ENCODE assay signal across 13 cellular contexts in the genomic region with DNA sequence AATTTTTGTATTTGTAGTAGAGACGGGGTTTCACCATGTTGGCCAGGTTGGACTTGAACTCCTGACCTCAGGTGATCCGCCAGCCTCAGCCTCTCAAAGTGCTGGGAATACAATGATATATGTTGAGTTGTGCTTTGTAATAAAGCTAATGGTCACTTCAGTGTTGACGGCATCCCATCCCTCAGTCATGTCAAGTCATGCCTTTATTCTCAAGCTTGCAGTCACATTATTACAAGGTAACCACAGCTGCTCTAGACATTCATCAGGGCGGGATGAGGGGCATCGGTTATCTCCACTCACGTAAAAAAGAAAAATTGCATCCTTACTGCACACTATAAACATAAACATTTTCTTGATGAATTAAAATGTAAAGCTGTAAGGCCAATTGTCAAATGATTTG. TPM values are rescaled to one million over a fixed set of nuclear protein-coding genes. Genes with fewer than 3 reads are reported as not detected.
DNase-seq lines count a peak whose midpoint lies in the region; ATAC-seq, FAIRE-seq and TF ChIP-seq lines count a peak whose summit lies in the region.
"Had no signal": no experiment of that assay in that cellular context is flagged by ENCODE, and none has a peak within 500 bp of the region (broad histone marks: within the 10 kb centered on the region; RNA-seq: fewer than 3 reads in every experiment).

No MANE protein-coding gene starts in this region.

- no peaks in the 10 kb centered on the region for H3K4me1 Mint-ChIP-seq in activated CD8-positive, alpha-beta memory T cell treated with anti-CD3 and anti-CD28 coated beads, Interleukin-2, amount 10 ng/mL, durations not matched to agents 7 days and 5 days
- H3K4me1 Mint-ChIP-seq: CD4-positive, CD25-positive, alpha-beta regulatory T cell had no signal

- no peak overlapping the region for H3K27ac ChIP-seq in IMR-90 (ENCODE audit: insufficient read depth, low read length)
- H3K27ac ChIP-seq in RWPE2 (ENCODE audit: poor library complexity, severe bottlenecking) = peak overlapping the region; percentile 92
- peak overlapping the region; percentile 92 for H3K27ac ChIP-seq in epithelial cell of prostate
- no peak overlapping the region for H3K27ac ChIP-seq in kidney (ENCODE audit: low read depth in 2 of 2, low read length in 2 of 2)
- H3K27ac ChIP-seq: BLaER1 treated with 17β-estradiol and CSF1 and Interleukin-3, amounts not matched to agents 10 nM and 100 nM; GM23248; HL-60 had no signal

- no peaks in the 10 kb centered on the region for H3K36me3 Mint-ChIP-seq in activated CD8-positive, alpha-beta memory T cell treated with anti-CD3 and anti-CD28 coated beads, Interleukin-2, amount 10 ng/mL, durations not matched to agents 7 days and 5 days
- H3K36me3 Mint-ChIP-seq: CD4-positive, CD25-positive, alpha-beta regulatory T cell had no signal

- H3K27ac Mint-ChIP-seq in activated CD8-positive, alpha-beta memory T cell treated with anti-CD3 and anti-CD28 coated beads, Interleukin-2, amount 10 ng/mL, durations not matched to agents 7 days and 5 days = no peak overlapping the region
- H3K27ac Mint-ChIP-seq: CD4-positive, CD25-positive, alpha-beta regulatory T cell had no signal

- 80% methylated on average over 1 of the region's 6 CpGs; no CpG with 5 or more reads in 1 of the 2 experiments for WGBS in IMR-90 (ENCODE audit: extremely low coverage in 2 of 2, insufficient read length in 1 of 2), 2 experiments

- H3K18ac ChIP-seq in IMR-90 (ENCODE audit: low read depth, low read length) = no peak overlapping the region

- H3K27me3 Mint-ChIP-seq in activated CD8-positive, alpha-beta memory T cell treated with anti-CD3 and anti-CD28 coated beads, Interleukin-2, amount 10 ng/mL, durations not matched to agents 7 days and 5 days = no peaks in the 10 kb centered on the region
- H3K27me3 Mint-ChIP-seq: CD4-positive, CD25-positive, alpha-beta regulatory T cell had no signal

- no peak overlapping the region for H2AK5ac ChIP-seq in IMR-90 (ENCODE audit: low read depth, low read length)

- intact Hi-C loops in IMR-90 (cut with micrococcal nuclease) = no loop called here
- intact Hi-C loops in kidney (cut with DNase I) = no loop called here

- H4K91ac ChIP-seq in IMR-90 (ENCODE audit: insufficient read depth, low read depth, low read length) = no peak overlapping the region

- no peaks in the 10 kb centered on the region for H3K79me1 ChIP-seq in IMR-90 (ENCODE audit: low read depth in 1 of 2, low read length in 2 of 2)

- FAIRE-seq in kidney (lab: Jason Lieb, UNC) = no peak
- FAIRE-seq: GM18507 had no signal

- no peak overlapping the region for H3K4me3 Mint-ChIP-seq in activated CD8-positive, alpha-beta memory T cell treated with anti-CD3 and anti-CD28 coated beads, Interleukin-2, amount 10 ng/mL, durations not matched to agents 7 days and 5 days
- H3K4me3 Mint-ChIP-seq: CD4-positive, CD25-positive, alpha-beta regulatory T cell had no signal

- H2BK15ac ChIP-seq in IMR-90 (ENCODE audit: low read depth, low read length) = peak overlapping the region; percentile 39; the same call in 1 of the 3 replicates

- no peak overlapping the region; the same call in 1 of the 2 replicates for H2BK20ac ChIP-seq in IMR-90 (ENCODE audit: low read depth, low read length)

- TF ChIP-seq RAD21 in IMR-90 (IDR thresholded peaks at IDR 0.05; ENCODE audit: low read length) = no peak

- H2BK5ac ChIP-seq in IMR-90 (ENCODE audit: low read depth, low read length, poor library complexity, severe bottlenecking) = peak overlapping the region; percentile 33

- no peak overlapping the region for H4K5ac ChIP-seq in IMR-90 (ENCODE audit: low read depth, low read length)

- CTCF ChIA-PET in IMR-90 (lab: Yijun Ruan, JAX) = no interaction called here
- CTCF ChIA-PET in activated CD8-positive, alpha-beta memory T cell treated with anti-CD3 and anti-CD28 coated beads, Interleukin-2, amount 10 ng/mL, durations not matched to agents 7 days and 5 days (lab: Charles Lee) = no interaction called here

- DNase-seq in IMR-90 (no peak), RWPE2 (ENCODE audit: low spot score) (no peak), epithelial cell of prostate (ENCODE audit: low read depth, low spot score) (no peak), kidney (no peak), AML-193 (lab: John Stamatoyannopoulos, UW) (no peak), A172 (ENCODE audit: low spot score) (no peak)
- no peak for DNase-seq in activated CD8-positive, alpha-beta memory T cell treated with anti-CD3 and anti-CD28 coated beads, Interleukin-2, amount 10 ng/mL, durations not matched to agents 7 days and 5 days
- DNase-seq: CD4-positive, CD25-positive, alpha-beta regulatory T cell; DMS 273 treated with DMSO at 0.1 percent for 48 hours had no signal

- peak overlapping the region; percentile 2 for H2BK120ac ChIP-seq in IMR-90 (ENCODE audit: low read depth, low read length)

- H2AFZ ChIP-seq in IMR-90 (replicated peaks; ENCODE audit: low read length, poor library complexity) = no peak overlapping the region
- H2AFZ ChIP-seq: GM23248 had no signal

- no peak overlapping the region for H3K14ac ChIP-seq in IMR-90 (replicated peaks; ENCODE audit: low read depth, low read length)

- dilution Hi-C loops in IMR-90 (cut with HindIII; ENCODE audit: low sequenced_read_pairs, unreplicated experiment) = no loop called here

- in situ Hi-C loops in IMR-90 (cut with MboI; ENCODE audit: low sequenced_read_pairs) = loop anchor here (25.0 kb wide), 1 partner anchor 201 kb away; no protein-coding TSS in a partner anchor

- H3K4me3 ChIP-seq in IMR-90 (ENCODE audit: insufficient read depth, low read depth, low read length) (no peak overlapping the region), RWPE2 (ENCODE audit: severe bottlenecking) (no peak overlapping the region), kidney (ENCODE audit: low read length in 2 of 2) (no peak overlapping the region)
- H3K4me3 ChIP-seq: BLaER1 treated with 17β-estradiol and CSF1 and Interleukin-3, amounts not matched to agents 10 nM and 100 nM; GM23248 had no signal

- TF ChIP-seq CTCF in IMR-90 (conservative IDR thresholded peaks at IDR 0.05; ENCODE audit: low read depth, low read length) (no peak), RWPE2 (IDR thresholded peaks at IDR 0.05; ENCODE audit: poor library complexity, severe bottlenecking) (no peak), kidney (IDR thresholded peaks at IDR 0.05; ENCODE audit: borderline replicate concordance, extremely low read depth, insufficient read depth) (no peak)

- H3K9ac ChIP-seq in IMR-90 (ENCODE audit: low read depth, low read length) = no peak overlapping the region
- no peak overlapping the region for H3K9ac ChIP-seq in kidney (ENCODE audit: low read length in 2 of 2)
- H3K9ac ChIP-seq: BLaER1 treated with 17β-estradiol and CSF1 and Interleukin-3, amounts not matched to agents 10 nM and 100 nM; GM23248 had no signal

- no peak overlapping the region for H3K23ac ChIP-seq in IMR-90 (ENCODE audit: low read depth, low read length)

- H3K4me2 ChIP-seq in IMR-90 (ENCODE audit: low read depth, low read length) = no peak overlapping the region
- H3K4me2 ChIP-seq: BLaER1 treated with 17β-estradiol and CSF1 and Interleukin-3, amounts not matched to agents 10 nM and 100 nM had no signal

- no peak for TF ChIP-seq POLR2A in IMR-90 (IDR thresholded peaks at IDR 0.05; ENCODE audit: low read depth, low read length)

- no peak overlapping the region for H3K56ac ChIP-seq in IMR-90 (ENCODE audit: extremely low read depth, insufficient read depth, low read length)

- no TSS peak for BruUV-seq in IMR-90 (replicated peaks; lab: Mats Ljungman, UMichigan)

- no peak overlapping the region for H2AK9ac ChIP-seq in IMR-90 (replicated peaks; ENCODE audit: low read depth, low read length, poor library complexity)

- H4K8ac ChIP-seq in IMR-90 (ENCODE audit: low read depth in 2 of 2, low read length in 2 of 2) = 0 out of 4 replicates have a peak overlapping the region, but pooled peaks of 1 of the 2 experiments have one; percentile 10

- peaks cover 9% of the 10 kb centered on the region for H3K9me1 ChIP-seq in IMR-90 (ENCODE audit: insufficient read depth, low read length)

- POLR2A ChIA-PET in IMR-90 (lab: Charles Lee; ENCODE audit: unreplicated experiment) = no interaction called here

- no peak for ATAC-seq in IMR-90 (ENCODE audit: low read depth)
- no peak for ATAC-seq in RWPE2 (ENCODE audit: low read depth)
- no peak for ATAC-seq in activated CD8-positive, alpha-beta memory T cell treated with anti-CD3 and anti-CD28 coated beads, Interleukin-2, amount 10 ng/mL, durations not matched to agents 7 days and 5 days

- H3K4ac ChIP-seq in IMR-90 (ENCODE audit: low read depth, low read length) = peak overlapping the region; percentile 55

- peaks cover 2% of the 10 kb centered on the region for H3K9me3 Mint-ChIP-seq in activated CD8-positive, alpha-beta memory T cell treated with anti-CD3 and anti-CD28 coated beads, Interleukin-2, amount 10 ng/mL, durations not matched to agents 7 days and 5 days (ENCODE audit: low read depth)

- no peaks in the 10 kb centered on the region for H4K20me1 ChIP-seq in IMR-90 (ENCODE audit: insufficient read depth, low read length)
- H4K20me1 ChIP-seq: BLaER1 treated with 17β-estradiol and CSF1 and Interleukin-3, amounts not matched to agents 10 nM and 100 nM had no signal

- H3K4me1 ChIP-seq in IMR-90 (ENCODE audit: control insufficient read depth, insufficient read depth, low read length) (peaks cover 2% of the 10 kb centered on the region; the same call in 1 of the 2 replicates), RWPE2 (ENCODE audit: insufficient read depth, poor library complexity, severe bottlenecking) (peaks cover 20% of the 10 kb centered on the region), kidney (ENCODE audit: control insufficient read depth in 1 of 2, insufficient read depth in 1 of 2, low read depth in 1 of 2, low read length in 2 of 2) (peaks cover 0 to 3% of the 10 kb centered on the region in 2 donors)

- no peaks in the 10 kb centered on the region for H3K9me3 ChIP-seq in IMR-90 (ENCODE audit: control insufficient read depth, insufficient read depth, low read length)
- H3K9me3 ChIP-seq in RWPE2 (ENCODE audit: severe bottlenecking) = no peaks in the 10 kb centered on the region
- H3K9me3 ChIP-seq in kidney (ENCODE audit: control insufficient read depth in 1 of 2, low read length in 2 of 2) = no peaks in the 10 kb centered on the region

- H3K27me3 ChIP-seq in IMR-90 (ENCODE audit: control insufficient read depth, insufficient read depth, low read length) (no peaks in the 10 kb centered on the region), RWPE2 (ENCODE audit: insufficient read depth, poor library complexity, severe bottlenecking) (no peaks in the 10 kb centered on the region)
- H3K27me3 ChIP-seq: BLaER1 treated with 17β-estradiol and CSF1 and Interleukin-3, amounts not matched to agents 10 nM and 100 nM had no signal

- no peaks in the 10 kb centered on the region for H3K36me3 ChIP-seq in IMR-90 (ENCODE audit: control insufficient read depth, insufficient read depth, low read length)
- no peaks in the 10 kb centered on the region for H3K36me3 ChIP-seq in RWPE2 (ENCODE audit: low read depth)
- H3K36me3 ChIP-seq in kidney (ENCODE audit: control insufficient read depth in 1 of 2, insufficient read depth in 2 of 2, low read length in 2 of 2) = no peaks in the 10 kb centered on the region
- H3K36me3 ChIP-seq: BLaER1 treated with 17β-estradiol and CSF1 and Interleukin-3, amounts not matched to agents 10 nM and 100 nM had no signal

RNA-seq across cellular contexts. Expression of gene FAT1, which starts 12.8 kb away (rescaled TPM):
- total RNA-seq in IMR-90 (2012; rRNA removed) = 464 and 519 TPM in 2 replicates
- 156 and 171 TPM in 2 replicates for polyA plus RNA-seq in IMR-90 (2012; rRNA removed)
- polyA plus RNA-seq in IMR-90 (2012; cell fraction: cytosol; rRNA removed) = 126 and 202 TPM in 2 replicates
- 206 and 325 TPM in 2 replicates for polyA plus RNA-seq in IMR-90 (2012; cell fraction: nucleus; rRNA removed; ENCODE audit: low replicate concordance)
- total RNA-seq in kidney = 254 TPM
- polyA plus RNA-seq in kidney (ENCODE audit: insufficient read depth, low read depth, low replicate concordance) = 62.2 TPM
- total RNA-seq in activated CD8-positive, alpha-beta memory T cell treated with anti-CD3 and anti-CD28 coated beads, Interleukin-2, amount 10 ng/mL, durations not matched to agents 7 days and 5 days = under 1 TPM in 1 of 2 experiments, not detected in 1; 0.05 TPM
- 124 and 128 TPM in 2 replicates for total RNA-seq in A172 (2014; rRNA removed; shearing (Covaris generic))
- total RNA-seq: CD4-positive, CD25-positive, alpha-beta regulatory T cell had no signal

Comparison
In these comparisons a context has a peak if more than half of its experiments do, and no peak if none do; other contexts are left out.
1. H3K27ac ChIP-seq: peak in RWPE2 (single experiment) and epithelial cell of prostate (single experiment); none in IMR-90 (single experiment) and kidney (0 of 2).
2. RNA of gene FAT1, which starts 12.8 kb away (total RNA-seq): 464 to 519 TPM in IMR-90, 254 TPM in kidney (single experiment) and 124 to 128 TPM in A172; 0.05 TPM in activated CD8-positive, alpha-beta memory T cell treated with anti-CD3 and anti-CD28 coated beads, Interleukin-2, amount 10 ng/mL, durations not matched to agents 7 days and 5 days; every median in the first group is over 100 times any median in the second.